In the genomic region with DNA sequence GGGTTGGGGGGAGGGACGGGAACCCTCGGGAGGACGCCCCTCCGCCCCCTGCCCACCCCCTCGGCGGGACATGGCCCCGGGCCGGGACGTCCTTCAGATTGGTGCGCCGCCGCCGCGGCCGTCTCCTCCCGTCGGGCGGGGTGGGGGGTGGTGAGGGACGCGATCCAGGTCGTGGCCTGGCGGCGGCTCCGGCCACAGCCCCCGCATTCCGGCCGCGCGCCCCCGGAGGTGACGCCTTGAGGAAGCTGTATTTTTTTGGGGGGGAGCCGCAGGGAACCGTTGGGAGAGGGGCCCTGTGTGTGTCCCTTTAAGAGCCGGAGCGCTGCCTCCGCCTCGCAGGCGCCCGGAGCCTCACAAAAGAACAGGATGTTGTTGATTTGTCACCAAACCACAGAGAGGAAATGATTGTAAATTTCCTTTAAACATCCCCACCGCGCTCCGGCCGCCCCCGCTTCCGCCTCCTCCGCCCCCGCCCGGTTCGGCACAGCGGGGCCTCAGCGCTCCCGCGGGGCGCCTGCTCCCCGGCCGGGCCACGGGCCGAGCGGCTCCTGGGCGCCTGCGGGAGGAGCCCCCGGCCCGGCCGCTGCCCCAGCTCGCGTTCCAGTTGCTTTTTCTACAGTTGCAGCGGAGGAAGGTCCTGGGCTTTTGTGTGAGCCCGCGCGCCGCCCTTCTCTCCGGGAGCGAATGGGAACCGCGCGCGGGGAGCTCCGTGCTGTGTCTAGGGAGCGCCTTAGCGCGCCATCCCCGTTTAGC, we compare ENCODE assay signal across 8 cellular contexts. TPM values are rescaled to one million over a fixed set of nuclear protein-coding genes. Genes with fewer than 3 reads are reported as not detected.
A peak's percentile ranks its signal among the peaks of the same experiment; 100 is the strongest.
DNase-seq lines count a peak whose midpoint lies in the region; ATAC-seq lines count a peak whose summit lies in the region.

No MANE protein-coding gene starts in this region.

- ATAC-seq in GM19455 (IDR thresholded peaks at IDR 0.05; ENCODE audit: unreplicated experiment): peak; percentile 95
- peak; percentile 84 for ATAC-seq in HG03575 (IDR thresholded peaks at IDR 0.05; ENCODE audit: extremely low read depth, insufficient number of reproducible peaks, low FRiP score, unreplicated experiment)
- peak; percentile 83 for ATAC-seq in esophagus mucosa

- H3K9ac ChIP-seq in mucosa of stomach (ENCODE audit: low read length): peak overlapping the region; percentile 83

- H3K4me3 ChIP-seq in mucosa of stomach (ENCODE audit: low read length): peak overlapping the region; percentile 56

- H3K9me3 ChIP-seq in mucosa of stomach (ENCODE audit: control insufficient read depth, low read length): no peaks in the 10 kb centered on the region

- DNase-seq in COLO829 (ENCODE audit: low spot score) (peak; percentile 87), OCI-M1 (lab: John Stamatoyannopoulos, UW) (peak; percentile 81)
- peak; percentile 87 for DNase-seq in activated T-cell treated with anti-CD3 and anti-CD28 coated beads, Interleukin-2, amount 50 U/mL, for 1 hour
- DNase-seq in stimulated activated CD8-positive, alpha-beta memory T cell treated with anti-CD3 and anti-CD28 coated beads, Interleukin-4, amount 100 ng/mL, for 4 hours (ENCODE audit: low read depth in 2 of 2, low spot score in 1 of 2): peak; percentile 88

- H3K36me3 ChIP-seq in mucosa of stomach (ENCODE audit: control insufficient read depth, insufficient read depth, low read length): no peaks in the 10 kb centered on the region

- peaks cover 30% of the 10 kb centered on the region for H3K4me1 ChIP-seq in mucosa of stomach (ENCODE audit: control insufficient read depth, insufficient read depth, low read length)

- H3K27me3 ChIP-seq in mucosa of stomach (ENCODE audit: control insufficient read depth, insufficient read depth, low read length): peaks cover 6% of the 10 kb centered on the region

RNA-seq across cellular contexts. Expression of gene SPRY4, which starts 32.1 kb away (rescaled TPM):
- total RNA-seq in esophagus mucosa: 2.6 TPM

Comparison
In these comparisons a context has a peak if more than half of its experiments do, and no peak if none do; other contexts are left out.
1. Peak in every context shown above with its lines: DNase-seq, ATAC-seq and H3K4me3 ChIP-seq.